1 cellular context compared by ENCODE assay signal in genomic region chr11:63920126-63920869, GRCh38.
TF ChIP-seq lines count a peak whose summit lies in the region.

No MANE protein-coding gene starts in this region.

TF ChIP-seq in HepG2, 621 proteins besides CTCF, POLR2A, EP300 and RAD21 (continued from another document and continues in another):
- no peak for TF ChIP-seq TRAFD1 (CRISPR knock-in tag; IDR thresholded peaks at IDR 0.05; ENCODE audit: borderline replicate concordance)
- no peak for TF ChIP-seq ZNF512B (CRISPR knock-in tag; IDR thresholded peaks at IDR 0.05; ENCODE audit: borderline replicate concordance)
- TF ChIP-seq PHF8 (CRISPR knock-in tag; IDR thresholded peaks at IDR 0.05) = peak; percentile 6; the same call in 1 of the 2 replicates
- no peak for TF ChIP-seq KLF16 (CRISPR knock-in tag; IDR thresholded peaks at IDR 0.05)
- TF ChIP-seq ZNF264 (CRISPR knock-in tag; IDR thresholded peaks at IDR 0.05) = 0 out of 2 replicates have a peak, but pooled peaks have one; percentile 36
- TF ChIP-seq KDM5A (IDR thresholded peaks at IDR 0.05; ENCODE audit: borderline replicate concordance, low read length) = no peak
- no peak for TF ChIP-seq ZFP37 (CRISPR knock-in tag; IDR thresholded peaks at IDR 0.05; ENCODE audit: borderline replicate concordance)
- TF ChIP-seq ZNF225 (CRISPR knock-in tag; IDR thresholded peaks at IDR 0.05) = no peak
- TF ChIP-seq IRX3 (CRISPR knock-in tag; IDR thresholded peaks at IDR 0.05; ENCODE audit: borderline replicate concordance, low read depth) = no peak
- peak; percentile 63; the same call in 1 of the 2 replicates for TF ChIP-seq ETV5 (CRISPR knock-in tag; IDR thresholded peaks at IDR 0.05; ENCODE audit: borderline replicate concordance)
- no peak for TF ChIP-seq GRHL1 (CRISPR knock-in tag; conservative IDR thresholded peaks at IDR 0.05)
- no peak for TF ChIP-seq ZNF850 (CRISPR knock-in tag; conservative IDR thresholded peaks at IDR 0.05)
- no peak for TF ChIP-seq ZNF639 (CRISPR knock-in tag; conservative IDR thresholded peaks at IDR 0.05)
- TF ChIP-seq NR2F1 (CRISPR knock-in tag; IDR thresholded peaks at IDR 0.05) = no peak
- TF ChIP-seq ZNF816 (CRISPR knock-in tag; IDR thresholded peaks at IDR 0.05; ENCODE audit: borderline replicate concordance) = no peak
- TF ChIP-seq ZNF468 (CRISPR knock-in tag; IDR thresholded peaks at IDR 0.05) = no peak
- TF ChIP-seq PAXIP1 (CRISPR knock-in tag; conservative IDR thresholded peaks at IDR 0.05) = peak; percentile 60
- TF ChIP-seq ZFP90 (CRISPR knock-in tag; IDR thresholded peaks at IDR 0.05; ENCODE audit: borderline replicate concordance) = 0 out of 2 replicates have a peak, but pooled peaks have one; percentile 30
- peak; percentile 48; the same call in 1 of the 2 replicates for TF ChIP-seq SP4 (CRISPR knock-in tag; IDR thresholded peaks at IDR 0.05)
- TF ChIP-seq NR2F2 (IDR thresholded peaks at IDR 0.05; ENCODE audit: borderline replicate concordance, low read depth) = no peak
- TF ChIP-seq ZIK1 (CRISPR knock-in tag; IDR thresholded peaks at IDR 0.05; ENCODE audit: borderline replicate concordance, low read depth) = 0 out of 2 replicates have a peak, but pooled peaks have one; percentile 26
- TF ChIP-seq ZNF335 (CRISPR knock-in tag; IDR thresholded peaks at IDR 0.05) = no peak
- TF ChIP-seq REPIN1 (CRISPR knock-in tag; IDR thresholded peaks at IDR 0.05; ENCODE audit: borderline replicate concordance, low read depth) = no peak
- TF ChIP-seq ZNF710 (CRISPR knock-in tag; IDR thresholded peaks at IDR 0.05; ENCODE audit: borderline replicate concordance) = peak; percentile 50
- peak; percentile 76 for TF ChIP-seq ZNF430 (CRISPR knock-in tag; IDR thresholded peaks at IDR 0.05)
- TF ChIP-seq ZSCAN25 (CRISPR knock-in tag; IDR thresholded peaks at IDR 0.05) = no peak
- peak; percentile 57; the same call in 1 of the 2 replicates for TF ChIP-seq IRF2 (CRISPR knock-in tag; IDR thresholded peaks at IDR 0.05)
- no peak for TF ChIP-seq ZNF24 (IDR thresholded peaks at IDR 0.05)
- TF ChIP-seq MXD4 (CRISPR knock-in tag; IDR thresholded peaks at IDR 0.05) = no peak
- TF ChIP-seq ISL2 (CRISPR knock-in tag; IDR thresholded peaks at IDR 0.05) = peak; percentile 39; the same call in 1 of the 2 replicates
- TF ChIP-seq ZNF326 (CRISPR knock-in tag; IDR thresholded peaks at IDR 0.05; ENCODE audit: borderline replicate concordance) = no peak
- TF ChIP-seq HMGXB4 (CRISPR knock-in tag; IDR thresholded peaks at IDR 0.05; ENCODE audit: borderline replicate concordance in 1 of 2, low read depth in 1 of 2) = no peak; a peak in 1 of 4 replicates
- no peak for TF ChIP-seq NCOA1 (CRISPR knock-in tag; IDR thresholded peaks at IDR 0.05)
- no peak for TF ChIP-seq HNRNPL (IDR thresholded peaks at IDR 0.05; ENCODE audit: low read depth, low read length)
- no peak for TF ChIP-seq ZNF883 (CRISPR knock-in tag; IDR thresholded peaks at IDR 0.05; ENCODE audit: not compliant biosample characterization)
- TF ChIP-seq HNF4G (IDR thresholded peaks at IDR 0.05; ENCODE audit: borderline replicate concordance, low read depth, low read length) = peak; percentile 67; the same call in 1 of the 2 replicates
- peak; percentile 69; the same call in 1 of the 2 replicates for TF ChIP-seq HNF4G (CRISPR knock-in tag; IDR thresholded peaks at IDR 0.05; ENCODE audit: borderline replicate concordance, low read depth)
- no peak for TF ChIP-seq ATF4 (CRISPR knock-in tag; IDR thresholded peaks at IDR 0.05)
- TF ChIP-seq ZNF652 (CRISPR knock-in tag; IDR thresholded peaks at IDR 0.05; ENCODE audit: borderline replicate concordance, low read depth) = no peak
- peak; percentile 97 for TF ChIP-seq PHF21A (CRISPR knock-in tag; IDR thresholded peaks at IDR 0.05)
- no peak for TF ChIP-seq ZNF737 (CRISPR knock-in tag; IDR thresholded peaks at IDR 0.05; ENCODE audit: borderline replicate concordance)
- TF ChIP-seq IKZF4 (CRISPR knock-in tag; IDR thresholded peaks at IDR 0.05; ENCODE audit: borderline replicate concordance, low read depth, not compliant biosample characterization) = no peak
- no peak for TF ChIP-seq ATRX (CRISPR knock-in tag; IDR thresholded peaks at IDR 0.05; ENCODE audit: borderline replicate concordance)
- TF ChIP-seq SSRP1 (CRISPR knock-in tag; IDR thresholded peaks at IDR 0.05) = no peak
- no peak for TF ChIP-seq GPBP1L1 (CRISPR knock-in tag; IDR thresholded peaks at IDR 0.05)
- no peak for TF ChIP-seq LCORL (IDR thresholded peaks at IDR 0.05)
- 0 out of 2 replicates have a peak, but pooled peaks have one; percentile 29 for TF ChIP-seq LCORL (CRISPR knock-in tag; IDR thresholded peaks at IDR 0.05)
- no peak for TF ChIP-seq ZFYVE20 (CRISPR knock-in tag; IDR thresholded peaks at IDR 0.05; ENCODE audit: borderline replicate concordance, low read depth)
- TF ChIP-seq ASH2L (IDR thresholded peaks at IDR 0.05; ENCODE audit: insufficient read length, low read depth, low read length) = peak; percentile 35
- TF ChIP-seq ZNF367 (CRISPR knock-in tag; IDR thresholded peaks at IDR 0.05; ENCODE audit: borderline replicate concordance) = no peak
- no peak for TF ChIP-seq ZNF484 (CRISPR knock-in tag; IDR thresholded peaks at IDR 0.05; ENCODE audit: borderline replicate concordance, low read depth)
- no peak for TF ChIP-seq FOXJ3 (CRISPR knock-in tag; IDR thresholded peaks at IDR 0.05; ENCODE audit: borderline replicate concordance)
